1 cellular context compared by ENCODE assay signal in the genomic region with DNA sequence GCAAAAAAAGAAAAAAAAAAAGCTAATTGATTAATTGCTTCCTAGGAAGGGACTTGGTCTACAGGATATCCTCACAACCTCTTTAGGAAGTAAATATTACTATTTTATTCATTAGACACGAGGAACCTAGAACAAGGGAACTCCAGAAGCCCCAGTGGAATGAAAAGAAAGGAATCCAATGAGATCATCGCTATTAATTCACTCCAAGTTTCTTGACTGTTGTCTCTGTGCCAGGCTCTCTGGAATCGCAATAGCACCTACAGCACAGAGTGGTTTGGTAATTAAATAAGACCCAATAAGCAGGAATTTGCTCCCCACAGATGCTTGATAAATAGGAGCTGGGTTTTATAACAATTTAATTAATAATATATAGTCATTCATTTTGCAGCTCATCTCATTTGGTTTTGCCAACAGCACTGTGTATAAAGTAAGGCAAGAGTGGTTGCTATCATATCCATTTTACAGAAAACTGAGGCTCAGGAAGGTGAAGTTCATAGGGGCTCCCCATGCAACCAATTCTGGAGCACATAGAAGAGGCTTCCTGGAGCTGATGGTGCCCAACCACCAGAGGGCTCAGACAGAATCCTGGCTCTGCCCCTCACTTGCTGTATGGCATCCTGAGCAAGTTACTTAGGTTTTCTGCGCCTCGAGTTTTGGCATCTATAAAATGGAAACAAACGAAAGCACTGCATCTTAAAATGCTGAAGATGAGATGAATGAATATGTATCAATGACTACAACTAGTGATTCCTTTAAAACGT.
TF ChIP-seq lines count a peak whose summit lies in the region.

No MANE protein-coding gene starts in this region.

TF ChIP-seq in HepG2, 621 proteins besides CTCF, POLR2A, EP300 and RAD21:
- TF ChIP-seq ZFP62 (CRISPR knock-in tag; IDR thresholded peaks at IDR 0.05) (no peak), ZNF629 (CRISPR knock-in tag; conservative IDR thresholded peaks at IDR 0.05) (no peak), ZNF34 (CRISPR knock-in tag; IDR thresholded peaks at IDR 0.05; ENCODE audit: borderline replicate concordance) (no peak), ZNF749 (CRISPR knock-in tag; IDR thresholded peaks at IDR 0.05; ENCODE audit: borderline replicate concordance) (no peak), SRSF4 (IDR thresholded peaks at IDR 0.05; ENCODE audit: low read depth, low read length, poor library complexity, severe bottlenecking) (no peak), IRF2 (CRISPR knock-in tag; IDR thresholded peaks at IDR 0.05) (no peak)
- TF ChIP-seq, protein P1, sequence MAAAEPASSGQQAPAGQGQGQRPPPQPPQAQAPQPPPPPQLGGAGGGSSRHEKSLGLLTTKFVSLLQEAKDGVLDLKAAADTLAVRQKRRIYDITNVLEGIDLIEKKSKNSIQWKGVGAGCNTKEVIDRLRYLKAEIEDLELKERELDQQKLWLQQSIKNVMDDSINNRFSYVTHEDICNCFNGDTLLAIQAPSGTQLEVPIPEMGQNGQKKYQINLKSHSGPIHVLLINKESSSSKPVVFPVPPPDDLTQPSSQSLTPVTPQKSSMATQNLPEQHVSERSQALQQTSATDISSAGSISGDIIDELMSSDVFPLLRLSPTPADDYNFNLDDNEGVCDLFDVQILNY (CRISPR knock-in tag; conservative IDR thresholded peaks at IDR 0.05): no peak
- TF ChIP-seq, protein P2, sequence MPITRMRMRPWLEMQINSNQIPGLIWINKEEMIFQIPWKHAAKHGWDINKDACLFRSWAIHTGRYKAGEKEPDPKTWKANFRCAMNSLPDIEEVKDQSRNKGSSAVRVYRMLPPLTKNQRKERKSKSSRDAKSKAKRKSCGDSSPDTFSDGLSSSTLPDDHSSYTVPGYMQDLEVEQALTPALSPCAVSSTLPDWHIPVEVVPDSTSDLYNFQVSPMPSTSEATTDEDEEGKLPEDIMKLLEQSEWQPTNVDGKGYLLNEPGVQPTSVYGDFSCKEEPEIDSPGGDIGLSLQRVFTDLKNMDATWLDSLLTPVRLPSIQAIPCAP (CRISPR knock-in tag; IDR thresholded peaks at IDR 0.05; ENCODE audit: low read depth): no peak
TF ChIP-seq in HepG2: peak in this region for 0.
